ENCODE assay signal across 9 cellular contexts in genomic region chr12:89427508-89428156, GRCh38.
DNase-seq lines count a peak whose midpoint lies in the region; FAIRE-seq and TF ChIP-seq lines count a peak whose summit lies in the region.
"Had no signal": no experiment of that assay in that cellular context is flagged by ENCODE, and none has a peak within 500 bp of the region (broad histone marks: within the 10 kb centered on the region; RNA-seq: fewer than 3 reads in every experiment).

No MANE protein-coding gene starts in this region.

- H2AFZ ChIP-seq in mesenchymal stem cell (ENCODE audit: low read depth, low read length), result no peak overlapping the region

- H3K79me1 ChIP-seq in mesenchymal stem cell (replicated peaks; ENCODE audit: low read length, poor library complexity, severe bottlenecking), result no peaks in the 10 kb centered on the region

- TF ChIP-seq POLR2A in H54 (IDR thresholded peaks at IDR 0.05; ENCODE audit: low read depth, low read length) (no peak), adrenal gland (IDR thresholded peaks at IDR 0.05) (no peak)

- no peak for TF ChIP-seq CTCF in adrenal gland (IDR thresholded peaks at IDR 0.05)

- peak; percentile 68 for DNase-seq in SIG-M5 treated with dmso at 0.1 percent for 504 hours (lab: John Stamatoyannopoulos, UW; ENCODE audit: unreplicated experiment)
- DNase-seq in SIG-M5 (lab: John Stamatoyannopoulos, UW), result no peak
- no peak for DNase-seq in H54 (ENCODE audit: insufficient read length, low spot score)
- peak; percentile 16 for DNase-seq in Jurkat, Clone E6-1 (ENCODE audit: low read depth, low spot score)
- peak; percentile 52 for DNase-seq in mesenchymal stem cell
- DNase-seq in NCI-H1417 (lab: John Stamatoyannopoulos, UW), result no peak
- DNase-seq in adrenal gland, result no peak
- DNase-seq in hippocampal formation (lab: John Stamatoyannopoulos, UW), result no peak

- H3K36me3 ChIP-seq in mesenchymal stem cell (ENCODE audit: control insufficient read depth in 1 of 2, insufficient read depth in 2 of 2, low read depth in 1 of 2, low read length in 2 of 2), result peaks cover 0 to 6% of the 10 kb centered on the region in 2 experiments
- no peaks in the 10 kb centered on the region for H3K36me3 ChIP-seq in adrenal gland (replicated peaks in 1 of 2)

- no peak overlapping the region for H3K18ac ChIP-seq in mesenchymal stem cell (ENCODE audit: low read depth in 1 of 2, low read length in 2 of 2)

- H3K9me3 ChIP-seq in mesenchymal stem cell (ENCODE audit: control insufficient read depth, low read length) (no peaks in the 10 kb centered on the region), adrenal gland (replicated peaks in 1 of 3) (no peaks in the 10 kb centered on the region)

- H3K23ac ChIP-seq in mesenchymal stem cell (ENCODE audit: low read length in 2 of 2), result no peak overlapping the region

- H3K14ac ChIP-seq in mesenchymal stem cell (ENCODE audit: low read length in 2 of 2), result no peak overlapping the region

- H2BK12ac ChIP-seq in mesenchymal stem cell (ENCODE audit: low read length in 2 of 2), result no peak overlapping the region

- H3K27me3 ChIP-seq in mesenchymal stem cell (ENCODE audit: control insufficient read depth in 1 of 2, insufficient read depth in 1 of 2, low read length in 2 of 2), result no peaks in the 10 kb centered on the region
- no peaks in the 10 kb centered on the region for H3K27me3 ChIP-seq in adrenal gland

- no peak overlapping the region for H4K91ac ChIP-seq in mesenchymal stem cell (ENCODE audit: low read length)

- no peak overlapping the region for H2BK5ac ChIP-seq in mesenchymal stem cell (ENCODE audit: low read depth, low read length, poor library complexity, severe bottlenecking)

- H2AK5ac ChIP-seq in mesenchymal stem cell (ENCODE audit: low read length, severe bottlenecking), result no peak overlapping the region

- no peak overlapping the region for H3K9ac ChIP-seq in mesenchymal stem cell (ENCODE audit: low read length)

- peaks cover 2% of the 10 kb centered on the region for H3K4me1 ChIP-seq in mesenchymal stem cell (ENCODE audit: control insufficient read depth, insufficient read depth, low read depth, low read length)
- H3K4me1 ChIP-seq in adrenal gland (replicated peaks in 1 of 2), result peaks cover 0 to 8% of the 10 kb centered on the region in 2 donors

- intact Hi-C loops in adrenal gland (cut with DNase I), result no loop called here

- no peak overlapping the region for H3K4me3 ChIP-seq in Jurkat, Clone E6-1 (ENCODE audit: low read length)
- H3K4me3 ChIP-seq in mesenchymal stem cell (ENCODE audit: insufficient read depth in 1 of 2, low read depth in 1 of 2, low read length in 2 of 2), result no peak overlapping the region
- no peak overlapping the region for H3K4me3 ChIP-seq in adrenal gland

- no peak overlapping the region for H2BK120ac ChIP-seq in mesenchymal stem cell (ENCODE audit: low read depth, low read length)

- H2BK15ac ChIP-seq in mesenchymal stem cell (ENCODE audit: low read depth, poor library complexity, severe bottlenecking), result no peak overlapping the region

- WGBS in mesenchymal stem cell, result 42% methylated on average over 3 of the region's 3 CpGs
- WGBS in adrenal gland, 4 donors, result 49 to 75% (median 58%) methylated on average over 3 of the region's 3 CpGs

- no peak overlapping the region for H4K8ac ChIP-seq in mesenchymal stem cell (ENCODE audit: low read length)

- no peak overlapping the region for H3K27ac ChIP-seq in mesenchymal stem cell (ENCODE audit: low read length, poor library complexity, severe bottlenecking)
- H3K27ac ChIP-seq in adrenal gland, result no peak overlapping the region

- no peak overlapping the region for H3K4ac ChIP-seq in mesenchymal stem cell (ENCODE audit: low read depth in 1 of 2, low read length in 2 of 2)

- peak; percentile 20 for FAIRE-seq in H54 (lab: Jason Lieb, UNC)
- FAIRE-seq: A204.1 had no signal

- H3K4me2 ChIP-seq in mesenchymal stem cell (ENCODE audit: low read length, poor library complexity, severe bottlenecking), result no peak overlapping the region

Comparison
In these comparisons a context has a peak if more than half of its experiments do, and no peak if none do; other contexts are left out.
1. DNase-seq: peak in SIG-M5 treated with dmso at 0.1 percent for 504 hours (single experiment), Jurkat, Clone E6-1 (single experiment) and mesenchymal stem cell (single experiment); none in SIG-M5 (single experiment), H54 (single experiment), NCI-H1417 (0 of 3), adrenal gland (0 of 7) and hippocampal formation (0 of 2).